Comparison of ENCODE assay signal across 1 cellular context in the genomic region with DNA sequence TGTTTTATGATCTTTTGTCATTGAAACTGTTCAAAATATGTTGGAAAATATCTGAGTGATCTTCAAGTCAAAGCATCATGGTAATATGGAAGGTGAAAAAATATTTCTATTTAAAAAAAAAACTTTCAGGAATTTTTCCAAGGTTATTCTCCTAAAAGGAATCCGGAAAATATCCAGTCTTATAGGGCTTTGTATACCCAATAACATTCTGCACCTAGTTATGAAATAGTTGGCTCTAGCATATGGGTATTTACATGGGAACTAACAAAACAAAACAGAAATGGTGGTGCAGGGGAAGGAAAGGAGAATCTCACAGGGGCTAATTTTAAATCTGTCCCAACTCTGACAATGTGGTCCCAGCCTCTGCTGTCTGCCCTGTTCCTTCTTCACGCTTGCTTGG.
TF ChIP-seq lines count a peak whose summit lies in the region.

No MANE protein-coding gene starts in this region.

TF ChIP-seq in IMR-90, 13 proteins besides CTCF, POLR2A, EP300 and RAD21 (continued from another document):
- TF ChIP-seq, protein P1, sequence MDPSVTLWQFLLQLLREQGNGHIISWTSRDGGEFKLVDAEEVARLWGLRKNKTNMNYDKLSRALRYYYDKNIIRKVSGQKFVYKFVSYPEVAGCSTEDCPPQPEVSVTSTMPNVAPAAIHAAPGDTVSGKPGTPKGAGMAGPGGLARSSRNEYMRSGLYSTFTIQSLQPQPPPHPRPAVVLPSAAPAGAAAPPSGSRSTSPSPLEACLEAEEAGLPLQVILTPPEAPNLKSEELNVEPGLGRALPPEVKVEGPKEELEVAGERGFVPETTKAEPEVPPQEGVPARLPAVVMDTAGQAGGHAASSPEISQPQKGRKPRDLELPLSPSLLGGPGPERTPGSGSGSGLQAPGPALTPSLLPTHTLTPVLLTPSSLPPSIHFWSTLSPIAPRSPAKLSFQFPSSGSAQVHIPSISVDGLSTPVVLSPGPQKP (IDR thresholded peaks at IDR 0.05; ENCODE audit: borderline replicate concordance, low read depth, low read length): no peak
- TF ChIP-seq SMC3 (IDR thresholded peaks at IDR 0.05; ENCODE audit: low read depth, low read length) (no peak), RFX5 (IDR thresholded peaks at IDR 0.05; ENCODE audit: low read depth, low read length) (no peak), MXI1 (IDR thresholded peaks at IDR 0.05; ENCODE audit: borderline replicate concordance, low read depth, low read length) (no peak), MAFK (IDR thresholded peaks at IDR 0.05; ENCODE audit: low read depth, low read length) (no peak), CEBPB (IDR thresholded peaks at IDR 0.05; ENCODE audit: low read depth, low read length) (no peak; the same call in 1 of the 2 replicates), FOS (IDR thresholded peaks at IDR 0.05; ENCODE audit: low read depth, low read length) (no peak)
- TF ChIP-seq, protein P2, sequence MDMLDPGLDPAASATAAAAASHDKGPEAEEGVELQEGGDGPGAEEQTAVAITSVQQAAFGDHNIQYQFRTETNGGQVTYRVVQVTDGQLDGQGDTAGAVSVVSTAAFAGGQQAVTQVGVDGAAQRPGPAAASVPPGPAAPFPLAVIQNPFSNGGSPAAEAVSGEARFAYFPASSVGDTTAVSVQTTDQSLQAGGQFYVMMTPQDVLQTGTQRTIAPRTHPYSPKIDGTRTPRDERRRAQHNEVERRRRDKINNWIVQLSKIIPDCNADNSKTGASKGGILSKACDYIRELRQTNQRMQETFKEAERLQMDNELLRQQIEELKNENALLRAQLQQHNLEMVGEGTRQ (IDR thresholded peaks at IDR 0.05; ENCODE audit: low read depth, low read length): no peak
TF ChIP-seq in IMR-90: peak in this region for 0.
